ENCODE assay signal across 23 cellular contexts in the genomic region with DNA sequence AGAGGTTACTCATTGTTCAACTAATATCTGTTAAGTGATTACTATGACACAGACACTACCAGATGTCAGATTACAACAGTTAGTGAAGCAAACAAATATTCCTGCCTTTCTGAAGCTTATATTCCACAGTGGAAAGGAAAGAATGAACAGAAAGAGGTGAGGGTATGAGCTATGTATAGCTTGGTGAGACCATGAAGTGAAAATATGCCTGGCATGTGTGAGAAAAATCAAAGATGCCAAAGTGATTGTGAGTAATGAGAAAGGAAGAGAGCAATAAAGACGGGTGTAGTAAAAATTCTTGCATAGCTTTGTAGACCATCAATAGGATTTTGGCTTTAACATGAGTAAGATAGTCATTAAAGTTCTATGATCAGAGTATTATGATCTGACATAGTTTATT.
A peak's percentile ranks its signal among the peaks of the same experiment; 100 is the strongest.
DNase-seq lines count a peak whose midpoint lies in the region; ATAC-seq and TF ChIP-seq lines count a peak whose summit lies in the region.
"Had no signal": no experiment of that assay in that cellular context is flagged by ENCODE, and none has a peak within 500 bp of the region (broad histone marks: within the 10 kb centered on the region; RNA-seq: fewer than 3 reads in every experiment).

No MANE protein-coding gene starts in this region.

- peak overlapping the region; percentile 48 for H3K27ac ChIP-seq in SJCRH30
- H3K27ac ChIP-seq in esophagus muscularis mucosa (replicated peaks in 1 of 4) = no peak overlapping the region
- H3K27ac ChIP-seq in CD4-positive, alpha-beta T cell (ENCODE audit: low read depth, low read length) = no peak overlapping the region
- H3K27ac ChIP-seq: ovary had no signal

- POLR2A ChIA-PET in CD4-positive, alpha-beta T cell (lab: Charles Lee) = no interaction called here

- CTCF ChIA-PET in CD4-positive, alpha-beta T cell (lab: Charles Lee) = no interaction called here

- H3K27me3 Mint-ChIP-seq in CD4-positive, alpha-beta T cell = no peaks in the 10 kb centered on the region
- H3K27me3 Mint-ChIP-seq: activated CD4-positive, alpha-beta memory T cell treated with anti-CD3 and anti-CD28 coated beads for 36 hours; naive thymus-derived CD4-positive, alpha-beta T cell; stimulated activated naive CD8-positive, alpha-beta T cell treated with anti-CD3 and anti-CD28 coated beads, Interleukin-15, Interleukin-2, amounts not matched to agents 100 ng/mL and 50 ng/mL, for 24 hours had no signal

- DNase-seq in GM04503 (ENCODE audit: low read depth) = peak; percentile 5
- DNase-seq in SJCRH30 = no peak
- DNase-seq in fibroblast of pulmonary artery (ENCODE audit: low read depth) = peak; percentile 6
- peak; percentile 31 for DNase-seq in skeletal muscle cell (ENCODE audit: low read depth)
- DNase-seq in esophagus muscularis mucosa (ENCODE audit: extremely low spot score) = no peak
- DNase-seq in CD4-positive, alpha-beta T cell = no peak
- no peak for DNase-seq in amniotic stem cell (lab: John Stamatoyannopoulos, UW)
- DNase-seq: activated CD4-positive, alpha-beta memory T cell treated with anti-CD3 and anti-CD28 coated beads for 36 hours; activated naive CD4-positive, alpha-beta T cell; activated T-cell treated with anti-CD3 and anti-CD28 coated beads, Interleukin-2, amount 50 U/mL, for 1 hour; anterior cingulate cortex; foreskin melanocyte; H9; kidney; naive thymus-derived CD4-positive, alpha-beta T cell; NCI-H2029; ovary; SHP77; stimulated activated CD4-positive, alpha-beta T cell treated with anti-CD3 and anti-CD28 coated beads, Interleukin-2, amount 100 ng/mL, for 48 hours had no signal

- intact Hi-C loops in esophagus muscularis mucosa (cut with DNase I) = no loop called here
- intact Hi-C loops in CD4-positive, alpha-beta T cell (cut with DNase I, micrococcal nuclease) = no loop called here

- no peak for ATAC-seq in CD4-positive, alpha-beta T cell (ENCODE audit: poor library complexity)
- no peak for ATAC-seq in HG02798 (IDR thresholded peaks at IDR 0.05; ENCODE audit: poor library complexity, unreplicated experiment)
- ATAC-seq: K562; naive thymus-derived CD4-positive, alpha-beta T cell had no signal

- 18% methylated on average over 1 of the region's 1 CpG for WGBS in esophagus muscularis mucosa

- H3K4me3 ChIP-seq in SJCRH30 (no peak overlapping the region), fibroblast of pulmonary artery (replicated peaks; ENCODE audit: low read depth, low read length) (no peak overlapping the region), skeletal muscle cell (ENCODE audit: low read depth, low read length) (no peak overlapping the region), esophagus muscularis mucosa (no peak overlapping the region)
- H3K4me3 ChIP-seq: K562, ovary had no signal

- no peak overlapping the region for H3K4me3 Mint-ChIP-seq in CD4-positive, alpha-beta T cell
- H3K4me3 Mint-ChIP-seq: activated CD4-positive, alpha-beta memory T cell treated with anti-CD3 and anti-CD28 coated beads for 36 hours; H9; naive thymus-derived CD4-positive, alpha-beta T cell; stimulated activated naive CD8-positive, alpha-beta T cell treated with anti-CD3 and anti-CD28 coated beads, Interleukin-15, Interleukin-2, amounts not matched to agents 100 ng/mL and 50 ng/mL, for 24 hours; T-helper 1 cell treated with Interleukin-12 subunit alpha and Interleukin-12 subunit beta and Interleukin-4 antibody, amounts not matched to agents 30 μg/mL and 1 μg/mL, for 36 hours had no signal

- peaks cover 27% of the 10 kb centered on the region for H3K4me1 ChIP-seq in SJCRH30
- no peaks in the 10 kb centered on the region for H3K4me1 ChIP-seq in esophagus muscularis mucosa

- no peak for TF ChIP-seq EP300 in esophagus muscularis mucosa (IDR thresholded peaks at IDR 0.05)

- no peak overlapping the region for H3K27ac Mint-ChIP-seq in CD4-positive, alpha-beta T cell
- H3K27ac Mint-ChIP-seq: activated CD4-positive, alpha-beta memory T cell treated with anti-CD3 and anti-CD28 coated beads for 36 hours; H9; naive thymus-derived CD4-positive, alpha-beta T cell; stimulated activated naive CD8-positive, alpha-beta T cell treated with anti-CD3 and anti-CD28 coated beads, Interleukin-15, Interleukin-2, amounts not matched to agents 100 ng/mL and 50 ng/mL, for 24 hours; T-helper 1 cell treated with Interleukin-12 subunit alpha and Interleukin-12 subunit beta and Interleukin-4 antibody, amounts not matched to agents 30 μg/mL and 1 μg/mL, for 36 hours had no signal

- H3K9me3 Mint-ChIP-seq in CD4-positive, alpha-beta T cell = peaks cover 14% of the 10 kb centered on the region
- H3K9me3 Mint-ChIP-seq: H9 had no signal

- TF ChIP-seq CTCF in fibroblast of pulmonary artery (IDR thresholded peaks at IDR 0.05; ENCODE audit: low read length, missing control alignments) (no peak), esophagus muscularis mucosa (IDR thresholded peaks at IDR 0.05) (no peak)
- no peak for TF ChIP-seq CTCF in CD4-positive, alpha-beta T cell (IDR thresholded peaks at IDR 0.05)

- H3K36me3 Mint-ChIP-seq in CD4-positive, alpha-beta T cell (ENCODE audit: low read depth) = no peaks in the 10 kb centered on the region
- H3K36me3 Mint-ChIP-seq: activated CD4-positive, alpha-beta memory T cell treated with anti-CD3 and anti-CD28 coated beads for 36 hours; naive thymus-derived CD4-positive, alpha-beta T cell had no signal

- H3K4me1 Mint-ChIP-seq in CD4-positive, alpha-beta T cell (ENCODE audit: low read depth) = no peaks in the 10 kb centered on the region
- H3K4me1 Mint-ChIP-seq: H9; naive thymus-derived CD4-positive, alpha-beta T cell had no signal

- H3K9me3 ChIP-seq in SJCRH30 (replicated peaks) (no peaks in the 10 kb centered on the region), esophagus muscularis mucosa (no peaks in the 10 kb centered on the region)
- H3K9me3 ChIP-seq in CD4-positive, alpha-beta T cell (ENCODE audit: control insufficient read depth, low read length) = no peaks in the 10 kb centered on the region
- H3K9me3 ChIP-seq: ovary had no signal

- H3K36me3 ChIP-seq in SJCRH30 (no peaks in the 10 kb centered on the region), esophagus muscularis mucosa (no peaks in the 10 kb centered on the region)
- H3K36me3 ChIP-seq: ovary had no signal

- H3K27me3 ChIP-seq in SJCRH30 (no peaks in the 10 kb centered on the region), esophagus muscularis mucosa (no peaks in the 10 kb centered on the region)
- H3K27me3 ChIP-seq in CD4-positive, alpha-beta T cell (ENCODE audit: control insufficient read depth, insufficient read depth, low read length) = no peaks in the 10 kb centered on the region
- H3K27me3 ChIP-seq: ovary had no signal

- no peak for TF ChIP-seq POLR2A in esophagus muscularis mucosa (IDR thresholded peaks at IDR 0.05; ENCODE audit: low read depth)

Comparison
In these comparisons a context has a peak if more than half of its experiments do, and no peak if none do; other contexts are left out.
1. DNase-seq: peak in GM04503 (single experiment), fibroblast of pulmonary artery (single experiment) and skeletal muscle cell (single experiment); none in SJCRH30 (0 of 2), esophagus muscularis mucosa (single experiment), CD4-positive, alpha-beta T cell (0 of 10) and amniotic stem cell (single experiment).